ENCODE assay signal across 27 cellular contexts in the genomic region with DNA sequence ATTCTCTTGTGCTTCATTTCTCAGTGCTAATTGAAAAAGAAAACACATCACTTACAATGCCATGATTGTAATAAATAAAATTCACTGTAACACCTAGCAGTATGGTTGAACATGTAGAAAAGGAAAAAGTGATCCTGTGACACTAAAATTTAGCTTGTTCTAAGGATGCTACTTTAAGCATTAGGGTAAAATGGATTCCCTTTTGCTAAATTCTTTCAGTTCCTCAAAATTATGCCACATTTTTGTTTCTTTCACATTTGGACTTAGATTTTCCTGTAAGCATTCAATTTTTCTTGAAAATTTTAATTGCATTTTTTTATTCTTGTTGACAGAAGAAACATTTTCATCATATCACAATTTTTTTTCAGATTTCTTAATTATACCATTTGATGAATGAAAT.
"Had no signal": no experiment of that assay in that cellular context is flagged by ENCODE, and none has a peak within 500 bp of the region (broad histone marks: within the 10 kb centered on the region; RNA-seq: fewer than 3 reads in every experiment).

No MANE protein-coding gene starts in this region.

- DNase-seq: activated CD4-positive, alpha-beta memory T cell treated with anti-CD3 and anti-CD28 coated beads, Interleukin-2, amount 10 ng/mL, durations not matched to agents 7 days and 5 days; activated CD4-positive, alpha-beta T cell treated with anti-CD3 and anti-CD28 coated beads for 36 hours; activated CD4-positive, alpha-beta T cell treated with anti-CD3 and anti-CD28 coated beads, Interleukin-2, amount 50 U/mL, for 1 hour; activated gamma-delta T cell; activated naive CD4-positive, alpha-beta T cell treated with anti-CD3 and anti-CD28 coated beads for 36 hours; activated naive CD8-positive, alpha-beta T cell treated with anti-CD3 and anti-CD28 coated beads for 36 hours; activated T-cell treated with anti-CD3 and anti-CD28 coated beads for 4 hours; activated T-cell treated with anti-CD3 and anti-CD28 coated beads, Interleukin-2, amount 50 U/mL, for 48 hours; anterior cingulate cortex; caudate nucleus; MG63; NCI-H1092; NCI-H1417; NCI-H2029; NCI-H2107; NCI-H345; NCI-H510A; NCI-H526 treated with DMSO at 0.1 percent for 48 hours; NCI-H82; PC-3; SHP77 treated with DMSO at 0.1 percent for 48 hours; T-cell; T-helper 2 cell; T1000; WERI-Rb-1 had no signal

- H3K4me3 ChIP-seq: breast epithelium, coronary artery, MG63 had no signal

- H3K27ac ChIP-seq: breast epithelium, coronary artery, WERI-Rb-1 had no signal

- H3K4me1 ChIP-seq: breast epithelium had no signal

- H3K9me3 ChIP-seq: breast epithelium, MG63 had no signal

- H3K36me3 ChIP-seq: breast epithelium, MG63, WERI-Rb-1 had no signal
